23 cellular contexts compared by ENCODE assay signal in genomic region chr3:42336103-42336502, GRCh38.
"Had no signal": no experiment of that assay in that cellular context is flagged by ENCODE, and none has a peak within 500 bp of the region (broad histone marks: within the 10 kb centered on the region; RNA-seq: fewer than 3 reads in every experiment).

No MANE protein-coding gene starts in this region.

- H3K27ac ChIP-seq: adrenal gland, Peyer's patch, RWPE1 had no signal

- H3K36me3 Mint-ChIP-seq: IgD-negative memory B cell had no signal

- H3K4me3 ChIP-seq: adrenal gland, Peyer's patch had no signal

- ATAC-seq: activated CD4-positive, CD25-positive, alpha-beta regulatory T cell treated with anti-CD3 and anti-CD28 coated beads, Interleukin-2, amount 50 U/mL, for 24 hours; activated CD8-positive, alpha-beta T cell treated with anti-CD3 and anti-CD28 coated beads, Interleukin-2, amount 10 ng/mL, durations not matched to agents 7 days and 5 days had no signal

- H3K9me3 Mint-ChIP-seq: T-helper 1 cell treated with Interleukin-12 subunit alpha and Interleukin-12 subunit beta and Interleukin-4 antibody, amounts not matched to agents 30 μg/mL and 1 μg/mL, for 36 hours had no signal

- H3K27me3 Mint-ChIP-seq: activated naive CD8-positive, alpha-beta T cell treated with anti-CD3 and anti-CD28 coated beads, Interleukin-2, amount 10 ng/mL, durations not matched to agents 7 days and 5 days had no signal

- H3K36me3 ChIP-seq: adrenal gland, Peyer's patch had no signal

- DNase-seq: activated CD4-positive, alpha-beta T cell treated with anti-CD3 and anti-CD28 coated beads for 4 hours; activated CD4-positive, alpha-beta T cell treated with anti-CD3 and anti-CD28 coated beads, Interleukin-2, amount 50 U/mL, for 4 hours; activated CD8-positive, alpha-beta memory T cell treated with anti-CD3 and anti-CD28 coated beads, Interleukin-2, amount 50 U/mL, for 48 hours; activated CD8-positive, alpha-beta T cell treated with anti-CD3 and anti-CD28 coated beads, Interleukin-2, amount 10 ng/mL, durations not matched to agents 7 days and 5 days; activated naive CD4-positive, alpha-beta T cell treated with anti-CD3 and anti-CD28 coated beads, Interleukin-2, amount 50 U/mL, for 16 hours; activated naive CD8-positive, alpha-beta T cell treated with anti-CD3 and anti-CD28 coated beads, Interleukin-2, amount 10 ng/mL, durations not matched to agents 7 days and 5 days; activated T-cell treated with anti-CD3 and anti-CD28 coated beads, Interleukin-2, amount 50 U/mL, for 1 hour; adrenal gland; aorta; KG1; NCI-H1105; NCI-H1436; NCI-H1694 treated with DMSO at 0.1 percent for 48 hours; NCI-H2029 treated with DMSO at 0.1 percent for 48 hours; NCI-H345; NCI-H510A; NCI-H526 treated with DMSO at 0.1 percent for 48 hours; Peyer's patch; SHP77 had no signal

- H3K4me1 ChIP-seq: adrenal gland, Peyer's patch had no signal

- H3K27me3 ChIP-seq: adrenal gland, Peyer's patch had no signal

- H3K4me1 Mint-ChIP-seq: activated naive CD8-positive, alpha-beta T cell treated with anti-CD3 and anti-CD28 coated beads, Interleukin-2, amount 10 ng/mL, durations not matched to agents 7 days and 5 days; IgD-negative memory B cell had no signal

- H3K27ac Mint-ChIP-seq: activated CD8-positive, alpha-beta T cell treated with anti-CD3 and anti-CD28 coated beads, Interleukin-2, amount 10 ng/mL, durations not matched to agents 7 days and 5 days; activated naive CD8-positive, alpha-beta T cell treated with anti-CD3 and anti-CD28 coated beads, Interleukin-2, amount 10 ng/mL, durations not matched to agents 7 days and 5 days; IgD-negative memory B cell; T-helper 1 cell treated with Interleukin-12 subunit alpha and Interleukin-12 subunit beta and Interleukin-4 antibody, amounts not matched to agents 30 μg/mL and 1 μg/mL, for 36 hours had no signal

- H3K9me3 ChIP-seq: adrenal gland, Peyer's patch had no signal

- H3K4me3 Mint-ChIP-seq: activated CD8-positive, alpha-beta T cell treated with anti-CD3 and anti-CD28 coated beads, Interleukin-2, amount 10 ng/mL, durations not matched to agents 7 days and 5 days; activated naive CD8-positive, alpha-beta T cell treated with anti-CD3 and anti-CD28 coated beads, Interleukin-2, amount 10 ng/mL, durations not matched to agents 7 days and 5 days; IgD-negative memory B cell; T-helper 1 cell treated with Interleukin-12 subunit alpha and Interleukin-12 subunit beta and Interleukin-4 antibody, amounts not matched to agents 30 μg/mL and 1 μg/mL, for 36 hours had no signal
